ENCODE assay signal across 12 cellular contexts in genomic region chr19:51397453-51397852, GRCh38. TPM values are rescaled to one million over a fixed set of nuclear protein-coding genes. Genes with fewer than 3 reads are reported as not detected.
DNase-seq lines count a peak whose midpoint lies in the region; FAIRE-seq and TF ChIP-seq lines count a peak whose summit lies in the region.
"Not testable (repeated sequence)": the region's sequence is repeated elsewhere in the genome, so short reads cannot be mapped to it uniquely, and the experiment has no call there.
"Had no signal": no experiment of that assay in that cellular context is flagged by ENCODE, and none has a peak within 500 bp of the region (broad histone marks: within the 10 kb centered on the region; RNA-seq: fewer than 3 reads in every experiment).

No MANE protein-coding gene starts in this region.

- H3K4me2 ChIP-seq in astrocyte (ENCODE audit: low read length), result not testable (repeated sequence)

- peak overlapping the region; percentile 23 for H2AFZ ChIP-seq in ACC112 (ENCODE audit: low read length, unreplicated experiment)
- not testable (repeated sequence) for H2AFZ ChIP-seq in astrocyte (ENCODE audit: low read depth, low read length)

- not testable (repeated sequence) for H3K27me3 Mint-ChIP-seq in astrocyte (ENCODE audit: low read depth, unreplicated experiment); immature natural killer cell (ENCODE audit: low read depth in 3 of 3); neural crest cell (ENCODE audit: low read depth)

- peak; percentile 19 for DNase-seq in EH (ENCODE audit: low read depth)
- DNase-seq in NCI-H2171 treated with DMSO at 0.1 percent for 48 hours (lab: John Stamatoyannopoulos, UW), result peak; percentile 7
- not testable (repeated sequence) for DNase-seq in astrocyte (ENCODE audit: low read depth); immature natural killer cell; neural crest cell (ENCODE audit: low read depth, low spot score)
- DNase-seq in cerebellar cortex (ENCODE audit: low spot score), result peak; percentile 36
- peak; percentile 24 for DNase-seq in fibroblast of mammary gland (ENCODE audit: low read depth)

- H3K9me3 ChIP-seq in astrocyte (ENCODE audit: insufficient read depth, low read depth, low read length), result not testable (repeated sequence)

- peak overlapping the region; percentile 14 for H3K4me3 Mint-ChIP-seq in astrocyte (ENCODE audit: unreplicated experiment)
- H3K4me3 Mint-ChIP-seq in immature natural killer cell, result not testable (repeated sequence)
- peak overlapping the region; percentile 61 for H3K4me3 Mint-ChIP-seq in neural crest cell

- not testable (repeated sequence) for H3K27me3 ChIP-seq in ACC112 (ENCODE audit: insufficient read depth, low read length); astrocyte (ENCODE audit: insufficient read depth, low read length)

- H3K4me1 ChIP-seq in ACC112 (ENCODE audit: control insufficient read depth, insufficient read depth, low read length, unreplicated experiment); astrocyte (ENCODE audit: insufficient read depth, low read length): not testable (repeated sequence)

- not testable (repeated sequence) for H3K4me1 Mint-ChIP-seq in astrocyte (ENCODE audit: low read depth, unreplicated experiment)
- H3K4me1 Mint-ChIP-seq in immature natural killer cell (peaks cover 67 to 87% of the 10 kb centered on the region in 2 donors), neural crest cell (peaks cover 26% of the 10 kb centered on the region)

- H4K20me1 ChIP-seq in astrocyte (ENCODE audit: insufficient read depth, low read length), result not testable (repeated sequence)

- not testable (repeated sequence) for H3K27ac ChIP-seq in ACC112 (ENCODE audit: low read depth, low read length); astrocyte (ENCODE audit: low read depth, low read length)

- H3K9me3 Mint-ChIP-seq in astrocyte (ENCODE audit: unreplicated experiment), result peaks cover 16% of the 10 kb centered on the region
- H3K9me3 Mint-ChIP-seq in immature natural killer cell, result not testable (repeated sequence)
- H3K9me3 Mint-ChIP-seq in neural crest cell, result peaks cover 14% of the 10 kb centered on the region

- H3K27ac Mint-ChIP-seq in astrocyte (ENCODE audit: unreplicated experiment) (peak overlapping the region; percentile 34), immature natural killer cell (peak overlapping the region; percentile 54 to 96 (median 73))
- H3K27ac Mint-ChIP-seq in neural crest cell (ENCODE audit: unreplicated experiment), result not testable (repeated sequence)

- not testable (repeated sequence) for H3K36me3 Mint-ChIP-seq in astrocyte (ENCODE audit: low read depth, unreplicated experiment); neural crest cell (ENCODE audit: low read depth)
- H3K36me3 Mint-ChIP-seq in immature natural killer cell, result peaks cover 9 to 13% (median 13%) of the 10 kb centered on the region in 3 donors

- not testable (repeated sequence) for TF ChIP-seq CTCF in astrocyte (IDR thresholded peaks at IDR 0.05; ENCODE audit: insufficient read depth, low read depth, low read length); fibroblast of mammary gland (conservative IDR thresholded peaks at IDR 0.05; ENCODE audit: control insufficient read depth, insufficient read depth, low read depth, low read length); neural crest cell (conservative IDR thresholded peaks at IDR 0.05)

- H3K79me2 ChIP-seq in ACC112 (ENCODE audit: control insufficient read depth, insufficient read depth, low read length, unreplicated experiment); astrocyte (ENCODE audit: insufficient read depth, low read length): not testable (repeated sequence)

- H3K4me3 ChIP-seq in ACC112 (ENCODE audit: low read depth, low read length); astrocyte (ENCODE audit: insufficient read depth, low read depth, low read length); fibroblast of mammary gland (ENCODE audit: control insufficient read depth, low read depth, low read length): not testable (repeated sequence)

- not testable (repeated sequence) for H3K36me3 ChIP-seq in ACC112 (ENCODE audit: insufficient read depth, low read length); astrocyte (ENCODE audit: insufficient read depth, low read length)

- not testable (repeated sequence) for H3K9ac ChIP-seq in astrocyte (ENCODE audit: low read length)

- FAIRE-seq in astrocyte (lab: Jason Lieb, UNC), result not testable (repeated sequence)

RNA-seq across cellular contexts. Expression of gene C19orf84, which starts 7.1 kb away (rescaled TPM):
- total RNA-seq in astrocyte (not detected in 2 replicates), neural crest cell (0.23 and 0.50 TPM in 2 replicates)
- 1 to 10 TPM in 2 of 3 donors, not detected in 1; 1.7 to 3.8 TPM for polyA plus RNA-seq in immature natural killer cell
- total RNA-seq: CD4-positive, alpha-beta T cell; PC-3 had no signal

RNA-seq across cellular contexts. Expression of gene LIM2, which starts 9.7 kb away (rescaled TPM):
- total RNA-seq in astrocyte, result not detected in 2 replicates
- 10 to 100 TPM; 19.2 to 40.0 (median 37.9) TPM for polyA plus RNA-seq in immature natural killer cell
- total RNA-seq in neural crest cell, result not detected in 2 replicates
- total RNA-seq: CD4-positive, alpha-beta T cell; GM12878; GM23338; PC-3 had no signal
- polyA plus RNA-seq: GM12878, GM23338 had no signal

RNA-seq across cellular contexts. Expression of gene SIGLEC10, which starts 20.0 kb away (rescaled TPM):
- total RNA-seq in astrocyte (not detected in 2 replicates), neural crest cell (not detected in 2 replicates)
- polyA plus RNA-seq in immature natural killer cell, result 1 to 10 TPM in 1 of 3 donors, under 1 TPM in 2; 0.09 to 1.8 (median 0.39) TPM
- total RNA-seq: GM23338, PC-3 had no signal

RNA-seq across cellular contexts. Expression of gene NKG7, which starts 25.0 kb away (rescaled TPM):
- total RNA-seq in astrocyte (not detected in 2 replicates), neural crest cell (not detected in 2 replicates)
- polyA plus RNA-seq in immature natural killer cell, result 1,000 to 10,000 TPM; 7,925 to 8,923 (median 8,385) TPM
- total RNA-seq: GM23338, PC-3 had no signal
- polyA plus RNA-seq: GM23338 had no signal

RNA-seq across cellular contexts. Expression of gene CLDND2, which starts 28.6 kb away (rescaled TPM):
- 0.84 and 1.4 TPM in 2 replicates for total RNA-seq in astrocyte
- under 1 TPM in 1 of 3 donors, not detected in 2; 0.83 TPM for polyA plus RNA-seq in immature natural killer cell
- 0.84 and 1.1 TPM in 2 replicates for total RNA-seq in neural crest cell
- total RNA-seq: GM23338 had no signal
